11 cellular contexts compared by ENCODE assay signal in the genomic region with DNA sequence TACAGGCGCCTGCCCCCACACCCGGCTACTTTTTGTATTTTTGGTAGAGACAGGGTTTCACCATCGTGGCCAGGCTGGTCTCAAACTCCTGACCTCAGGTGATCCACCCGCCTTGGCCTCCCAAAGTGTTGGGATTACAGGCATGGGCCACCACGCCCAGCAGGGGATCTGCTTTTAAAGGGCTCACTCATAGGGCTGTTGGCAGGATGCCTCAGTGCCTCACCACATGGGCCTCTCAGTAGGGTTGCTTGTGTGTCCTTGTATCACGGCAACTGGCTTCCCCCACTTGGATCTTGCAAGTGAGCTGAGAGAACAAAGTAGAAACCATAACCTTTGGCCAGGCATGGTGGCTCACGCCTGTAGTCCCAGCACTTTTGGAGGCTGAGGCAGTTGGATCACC. TPM values are rescaled to one million over a fixed set of nuclear protein-coding genes. Genes with fewer than 3 reads are reported as not detected.
"Had no signal": no experiment of that assay in that cellular context is flagged by ENCODE, and none has a peak within 500 bp of the region (broad histone marks: within the 10 kb centered on the region; RNA-seq: fewer than 3 reads in every experiment).

No MANE protein-coding gene starts in this region.

RNA-seq across cellular contexts. Expression of a gene that starts 15.5 kb away (rescaled TPM):
- total RNA-seq: activated CD4-positive, alpha-beta T cell treated with anti-CD3 and anti-CD28 coated beads for 36 hours; activated CD8-positive, alpha-beta T cell treated with anti-CD3 and anti-CD28 coated beads, Interleukin-2, amount 10 ng/mL, durations not matched to agents 7 days and 5 days; activated naive CD8-positive, alpha-beta T cell treated with anti-CD3 and anti-CD28 coated beads, Interleukin-2, amount 10 ng/mL, durations not matched to agents 7 days and 5 days; ascending aorta; dermis blood vessel endothelial cell; epithelial cell of proximal tubule; heart right ventricle; left ventricle myocardium inferior; omental fat pad; psoas muscle; sciatic nerve had no signal
- polyA plus RNA-seq: heart right ventricle, psoas muscle had no signal
